28 cellular contexts compared by ENCODE assay signal in the genomic region with DNA sequence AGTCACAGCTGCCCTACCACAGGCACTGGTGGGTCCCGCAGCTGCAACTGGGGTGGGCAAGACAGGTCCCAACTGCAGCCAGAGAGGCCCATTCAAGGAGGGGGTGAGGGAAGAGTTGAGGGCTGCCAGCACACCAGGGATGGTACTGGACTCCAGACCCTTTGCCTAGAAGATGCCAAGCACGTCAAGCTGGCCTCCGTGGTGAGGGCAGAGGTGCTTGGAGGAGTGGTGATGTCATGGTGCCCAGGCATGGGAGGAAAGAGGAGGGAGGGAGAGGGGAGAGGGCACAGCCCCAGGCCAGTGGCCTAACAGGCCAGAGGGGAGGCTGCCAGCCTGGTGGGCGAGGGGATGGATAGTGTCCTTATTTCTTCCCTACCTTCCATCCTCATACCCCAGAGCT. TPM values are rescaled to one million over a fixed set of nuclear protein-coding genes. Genes with fewer than 3 reads are reported as not detected.
DNase-seq lines count a peak whose midpoint lies in the region; ATAC-seq, FAIRE-seq and TF ChIP-seq lines count a peak whose summit lies in the region.
"Had no signal": no experiment of that assay in that cellular context is flagged by ENCODE, and none has a peak within 500 bp of the region (broad histone marks: within the 10 kb centered on the region; RNA-seq: fewer than 3 reads in every experiment).

No MANE protein-coding gene starts in this region.

- H2BK15ac ChIP-seq in H1 (ENCODE audit: low read length) (peak overlapping the region; percentile 40; the same call in 1 of the 2 replicates), neuronal stem cell (ENCODE audit: low read length) (peak overlapping the region; percentile 88)

- H3K14ac ChIP-seq in H1 (ENCODE audit: insufficient read length) (no peak overlapping the region), neuronal stem cell (ENCODE audit: low read length) (no peak overlapping the region)

- no peaks in the 10 kb centered on the region for H3K36me3 ChIP-seq in CD8-positive, alpha-beta memory T cell (ENCODE audit: insufficient read depth, low read length)
- H3K36me3 ChIP-seq in H1 (ENCODE audit: control insufficient read depth in 2 of 4, insufficient read depth in 4 of 4, low read length in 3 of 4) (no peaks in the 10 kb centered on the region), neuronal stem cell (replicated peaks in 1 of 2; ENCODE audit: control insufficient read depth in 2 of 2, insufficient read depth in 2 of 2, low read length in 2 of 2) (no peaks in the 10 kb centered on the region), uterus (no peaks in the 10 kb centered on the region)

- H4K8ac ChIP-seq in H1 (ENCODE audit: extremely low read depth, insufficient read depth, low read length) (no peak overlapping the region), neuronal stem cell (ENCODE audit: low read depth, low read length) (no peak overlapping the region)

- H3K4me1 ChIP-seq in CD8-positive, alpha-beta memory T cell (ENCODE audit: insufficient read depth, low read length): peaks cover 5% of the 10 kb centered on the region
- peaks cover 4 to 39% (median 33%) of the 10 kb centered on the region in 4 experiments for H3K4me1 ChIP-seq in H1 (replicated peaks in 1 of 4; ENCODE audit: control insufficient read depth in 3 of 4, insufficient read depth in 4 of 4, low read length in 3 of 4)
- peaks cover 16 to 25% of the 10 kb centered on the region in 2 donors for H3K4me1 ChIP-seq in neuronal stem cell (ENCODE audit: control insufficient read depth in 2 of 2, insufficient read depth in 1 of 2, low read depth in 1 of 2, low read length in 2 of 2)
- H3K4me1 ChIP-seq in uterus: peaks cover 0 to 7% of the 10 kb centered on the region in 2 donors

- no peak overlapping the region for H3K23ac ChIP-seq in H1 (ENCODE audit: insufficient read length)
- H3K23ac ChIP-seq in neuronal stem cell (ENCODE audit: low read depth, low read length, poor library complexity): peak overlapping the region; percentile 45

- H4K20me1 ChIP-seq in H1 (replicated peaks in 1 of 2; ENCODE audit: control insufficient read depth in 1 of 2, insufficient read depth in 2 of 2, low read length in 2 of 2): peaks cover 0 to 23% of the 10 kb centered on the region in 2 experiments

- intact Hi-C loops in uterus (cut with DNase I; ENCODE audit: low total_unique reads): no loop called here

- H2AK5ac ChIP-seq in H1 (ENCODE audit: low read depth, low read length) (peak overlapping the region; percentile 43; the same call in 1 of the 2 replicates), neuronal stem cell (ENCODE audit: low read depth, low read length) (peak overlapping the region; percentile 72)

- H2BK120ac ChIP-seq in H1 (replicated peaks; ENCODE audit: low read depth, low read length): no peak overlapping the region
- no peak overlapping the region for H2BK120ac ChIP-seq in neuronal stem cell (ENCODE audit: low read depth, low read length)

- no peaks in the 10 kb centered on the region for H3K79me2 ChIP-seq in H1 (ENCODE audit: control insufficient read depth in 1 of 2, insufficient read depth in 2 of 2, low read length in 2 of 2)

- peak overlapping the region; percentile 37; the same call in 1 of the 2 replicates for H2BK5ac ChIP-seq in H1 (ENCODE audit: low read depth, low read length)
- H2BK5ac ChIP-seq in neuronal stem cell (ENCODE audit: low read length): no peak overlapping the region

- no peak overlapping the region for H3K56ac ChIP-seq in H1 (replicated peaks; ENCODE audit: insufficient read length, low read depth, low read length)

- H4K91ac ChIP-seq in H1 (replicated peaks; ENCODE audit: insufficient read length, low read length) (no peak overlapping the region), neuronal stem cell (ENCODE audit: low read depth, low read length, poor library complexity) (no peak overlapping the region)

- no peak for TF ChIP-seq RAD21 in H1 (IDR thresholded peaks at IDR 0.05 in 1 of 2, conservative IDR thresholded peaks at IDR 0.05 in 1 of 2; ENCODE audit: low read depth in 2 of 2, low read length in 2 of 2)

- DNase-seq in CD8-positive, alpha-beta memory T cell: no peak
- DNase-seq in T-helper 17 cell (no peak), H1 (ENCODE audit: low read depth in 1 of 2, low spot score in 2 of 2) (no peak), neuronal stem cell (ENCODE audit: low spot score) (no peak), HEK293T (ENCODE audit: extremely low spot score) (no peak), uterus (no peak)
- DNase-seq: activated gamma-delta T cell; activated T-cell treated with anti-CD3 and anti-CD28 coated beads, Interleukin-2, amount 50 U/mL, for 24 hours; CD4-positive, CD25-positive, alpha-beta regulatory T cell; central memory CD4-positive, alpha-beta T cell; EL; NCI-H1048; NCI-H1694; NCI-H2171; SHP77 treated with DMSO at 0.1 percent for 48 hours; stimulated activated CD4-positive, alpha-beta T cell treated with anti-CD3 and anti-CD28 coated beads, Interleukin-15, amount 100 ng/mL, for 24 hours had no signal

- POLR2A ChIA-PET in CD8-positive, alpha-beta memory T cell (lab: Charles Lee): no interaction called here
- POLR2A ChIA-PET in H1 (lab: Charles Lee; ENCODE audit: partially characterized antibody) (interaction anchor here (0.9 kb wide), 1 partner anchor 10 kb away, joined by 3 read pairs; no protein-coding TSS in a partner anchor), HEK293T (lab: Yijun Ruan, JAX) (interaction anchor here (1.0 kb wide), 1 partner anchor 17 kb away, joined by 3 read pairs; no protein-coding TSS in a partner anchor)

- H3K4ac ChIP-seq in H1 (replicated peaks; ENCODE audit: insufficient read length, low read depth, low read length) (no peak overlapping the region), neuronal stem cell (ENCODE audit: low read length) (no peak overlapping the region)

- peaks cover 7 to 21% (median 8%) of the 10 kb centered on the region in 3 donors for H3K4me1 Mint-ChIP-seq in CD8-positive, alpha-beta memory T cell
- peaks cover 15% of the 10 kb centered on the region for H3K4me1 Mint-ChIP-seq in T-helper 17 cell

- H3K27me3 ChIP-seq in CD8-positive, alpha-beta memory T cell (ENCODE audit: insufficient read depth, low read length, poor library complexity, severe bottlenecking): peaks cover 32% of the 10 kb centered on the region
- peaks cover 2 to 31% (median 25%) of the 10 kb centered on the region in 4 experiments for H3K27me3 ChIP-seq in H1 (replicated peaks in 1 of 4; ENCODE audit: control insufficient read depth in 3 of 4, extremely low read depth in 1 of 4, insufficient read depth in 3 of 4, low read length in 3 of 4)
- H3K27me3 ChIP-seq in neuronal stem cell (ENCODE audit: control insufficient read depth in 3 of 3, insufficient read depth in 3 of 3, low read depth in 1 of 3, low read length in 3 of 3): peaks cover 10 to 66% (median 30%) of the 10 kb centered on the region in 3 experiments
- peaks cover 0 to 11% of the 10 kb centered on the region in 2 donors for H3K27me3 ChIP-seq in uterus

- H3K9me3 ChIP-seq in CD8-positive, alpha-beta memory T cell (ENCODE audit: low read length): no peaks in the 10 kb centered on the region
- no peaks in the 10 kb centered on the region for H3K9me3 ChIP-seq in T-helper 17 cell (ENCODE audit: control insufficient read depth, low read length, poor library complexity, severe bottlenecking)
- no peaks in the 10 kb centered on the region for H3K9me3 ChIP-seq in H1 (ENCODE audit: insufficient read depth in 2 of 2, low read depth in 1 of 2, low read length in 1 of 2)
- peaks cover 0 to 2% of the 10 kb centered on the region in 2 donors for H3K9me3 ChIP-seq in neuronal stem cell (replicated peaks in 1 of 2; ENCODE audit: control insufficient read depth in 2 of 2, insufficient read depth in 1 of 2, low read depth in 1 of 2, low read length in 2 of 2)
- no peaks in the 10 kb centered on the region for H3K9me3 ChIP-seq in uterus
- H3K9me3 ChIP-seq: A549 had no signal

- no peak overlapping the region for H3K27ac ChIP-seq in CD8-positive, alpha-beta memory T cell (ENCODE audit: low read depth, low read length)
- H3K27ac ChIP-seq in H1 (ENCODE audit: low read depth, low read length): no peak overlapping the region
- no peak overlapping the region for H3K27ac ChIP-seq in neuronal stem cell (replicated peaks; ENCODE audit: low read length)
- no peak overlapping the region for H3K27ac ChIP-seq in uterus
- H3K27ac ChIP-seq: A549 had no signal

- H3K23me2 ChIP-seq in H1 (ENCODE audit: low read depth, low read length): peaks cover 10% of the 10 kb centered on the region

- H3K79me1 ChIP-seq in H1 (ENCODE audit: low read depth, low read length) (no peaks in the 10 kb centered on the region; the same call in 1 of the 2 replicates), neuronal stem cell (ENCODE audit: low read depth, low read length) (peaks cover 2% of the 10 kb centered on the region)

- ATAC-seq in T-helper 17 cell (no peak), SK-N-SH treated with all-trans-retinoic acid at 6 μM for 48 hours (no peak), HG02798 (IDR thresholded peaks at IDR 0.05; ENCODE audit: poor library complexity, unreplicated experiment) (no peak)
- ATAC-seq: stimulated activated memory B cell treated with anti-CD40 and anti-IgM and Interleukin-4, amounts not matched to agents 10 μg/mL and 1 μg/mL and 100 μg/mL, for 72 hours had no signal

- H3K4me3 Mint-ChIP-seq in CD8-positive, alpha-beta memory T cell: peak overlapping the region in 4 of 7 donors; percentile 24 to 85 (median 62)
- peak overlapping the region; percentile 62 for H3K4me3 Mint-ChIP-seq in T-helper 17 cell
- H3K4me3 Mint-ChIP-seq: dendritic cell treated with granulocyte-macrophage colony-stimulating factor and Interleukin-4, amounts not matched to agents 40 ng/mL and 50 ng/mL, for 4 days had no signal

- FAIRE-seq in H1 (lab: Jason Lieb, UNC): no peak
- FAIRE-seq: A549, frontal cortex, GM18507, GM19239, H54, RCC 7860 had no signal

- H3K9ac ChIP-seq in H1 (replicated peaks in 1 of 4; ENCODE audit: extremely low read depth in 1 of 4, low read depth in 3 of 4, low read length in 3 of 4) (no peak overlapping the region; a peak in 1 of 7 replicates), neuronal stem cell (ENCODE audit: low read depth, low read length, poor library complexity) (no peak overlapping the region)

- no peak overlapping the region for H2BK20ac ChIP-seq in H1 (ENCODE audit: low read length)

- H4K5ac ChIP-seq in H1 (ENCODE audit: insufficient read length, low read depth, low read length): no peak overlapping the region

- no peak overlapping the region for H3K18ac ChIP-seq in H1 (ENCODE audit: extremely low read depth, low read length)
- peak overlapping the region; percentile 35 for H3K18ac ChIP-seq in neuronal stem cell (ENCODE audit: low read length)

- H2AFZ ChIP-seq in H1 (ENCODE audit: low read length) (no peak overlapping the region), neuronal stem cell (ENCODE audit: low read length) (no peak overlapping the region)

- no peaks in the 10 kb centered on the region for H3K9me3 Mint-ChIP-seq in CD8-positive, alpha-beta memory T cell
- H3K9me3 Mint-ChIP-seq: activated CD4-positive, alpha-beta T cell treated with anti-CD3 and anti-CD28 coated beads, Interleukin-2, amount 10 ng/mL, durations not matched to agents 24 days and 14 days; activated T-cell treated with anti-CD3 and anti-CD28 coated beads, Interleukin-2, amount 50 U/mL, for 24 hours; dendritic cell treated with granulocyte-macrophage colony-stimulating factor and Interleukin-4, amounts not matched to agents 40 ng/mL and 50 ng/mL, for 4 days; mesothelial cell of epicardium; stimulated activated memory B cell treated with anti-CD40 and anti-IgM and Interleukin-4, amounts not matched to agents 10 μg/mL and 1 μg/mL and 100 μg/mL, for 72 hours had no signal

- H3K36me3 Mint-ChIP-seq in CD8-positive, alpha-beta memory T cell: no peaks in the 10 kb centered on the region
- H3K36me3 Mint-ChIP-seq in T-helper 17 cell (ENCODE audit: low read depth): peaks cover 2% of the 10 kb centered on the region
- H3K36me3 Mint-ChIP-seq: mesothelial cell of epicardium; stimulated activated memory B cell treated with anti-CD40 and anti-IgM and Interleukin-4, amounts not matched to agents 10 μg/mL and 1 μg/mL and 100 μg/mL, for 72 hours had no signal

- CTCF ChIA-PET in CD8-positive, alpha-beta memory T cell (lab: Charles Lee): no interaction called here
- CTCF ChIA-PET in H1 (lab: Charles Lee; ENCODE audit: partially characterized antibody) (interaction anchor here (0.9 to 8.7 kb wide), 19 partner anchors 9 to 149 kb away, joined by 3 to 146 read pairs (median 6); a partner anchor contains a TSS), HEK293T (lab: Yijun Ruan, JAX) (interaction anchor here (0.8 to 1.0 kb wide), 2 partner anchors 34 to 56 kb away, joined by 3 to 5 read pairs; no protein-coding TSS in a partner anchor)

- H2BK12ac ChIP-seq in H1 (ENCODE audit: low read depth, low read length) (peak overlapping the region; percentile 56; the same call in 1 of the 2 replicates), neuronal stem cell (ENCODE audit: low read length) (peak overlapping the region; percentile 76)

- no peak overlapping the region for H3K4me3 ChIP-seq in CD8-positive, alpha-beta memory T cell (ENCODE audit: low read length)
- H3K4me3 ChIP-seq in H1 (ENCODE audit: extremely low read depth in 1 of 4, insufficient read depth in 2 of 4, low read depth in 3 of 4, low read length in 4 of 4): no peak overlapping the region
- H3K4me3 ChIP-seq in neuronal stem cell (ENCODE audit: low read length in 2 of 2): peak overlapping the region in 1 of 2 donors; percentile 3
- no peak overlapping the region for H3K4me3 ChIP-seq in uterus
- H3K4me3 ChIP-seq: A549 had no signal

- H3K27ac Mint-ChIP-seq in CD8-positive, alpha-beta memory T cell: peak overlapping the region in 1 of 8 donors; percentile 87
- no peak overlapping the region for H3K27ac Mint-ChIP-seq in T-helper 17 cell
- H3K27ac Mint-ChIP-seq: activated T-cell treated with anti-CD3 and anti-CD28 coated beads, Interleukin-2, amount 50 U/mL, for 24 hours; dendritic cell treated with granulocyte-macrophage colony-stimulating factor and Interleukin-4, amounts not matched to agents 40 ng/mL and 50 ng/mL, for 4 days; mesothelial cell of epicardium; stimulated activated memory B cell treated with anti-CD40 and anti-IgM and Interleukin-4, amounts not matched to agents 10 μg/mL and 1 μg/mL and 100 μg/mL, for 72 hours had no signal

- 71% methylated on average over 4 of the region's 4 CpGs; no CpG with 5 or more reads in 1 of the 2 experiments for WGBS in H1 (ENCODE audit: extremely low coverage in 1 of 2, insufficient coverage in 1 of 2, insufficient read length in 1 of 2, insufficient replicate concordance in 2 of 2, low coverage in 1 of 2, low lambda C conversion rate in 2 of 2, missing lambda C conversion rate in 1 of 2), 2 experiments
- no CpG with 5 or more reads among the region's 4 CpGs for WGBS in neuronal stem cell (ENCODE audit: extremely low coverage in 2 of 2, insufficient read length in 2 of 2, insufficient replicate concordance in 1 of 2), 2 donors

- TF ChIP-seq POLR2A in H1 (IDR thresholded peaks at IDR 0.05; ENCODE audit: control extremely low read depth in 1 of 2, low read depth in 2 of 2, low read length in 2 of 2) (no peak), uterus (IDR thresholded peaks at IDR 0.05) (no peak)

- peaks cover 35 to 61% of the 10 kb centered on the region in 2 donors for H3K27me3 Mint-ChIP-seq in CD8-positive, alpha-beta memory T cell
- peaks cover 53% of the 10 kb centered on the region for H3K27me3 Mint-ChIP-seq in T-helper 17 cell

- TF ChIP-seq CTCF in H1 (IDR thresholded peaks at IDR 0.05; ENCODE audit: control extremely low read depth in 1 of 3, insufficient read depth in 1 of 3, low read depth in 1 of 3, low read length in 3 of 3) (no peak), uterus (IDR thresholded peaks at IDR 0.05) (no peak)

- H3K4me2 ChIP-seq in H1 (ENCODE audit: insufficient read depth in 1 of 2, low read depth in 2 of 2, low read length in 2 of 2): peak overlapping the region; percentile 75 to 96; a peak in 1 of 4 replicates
- H3K4me2 ChIP-seq in neuronal stem cell (ENCODE audit: insufficient read depth, low read length, poor library complexity, severe bottlenecking): no peak overlapping the region
- H3K4me2 ChIP-seq: A549 had no signal

- TF ChIP-seq EP300 in H1 (IDR thresholded peaks at IDR 0.05; ENCODE audit: borderline replicate concordance in 1 of 2, low read depth in 2 of 2, low read length in 2 of 2): no peak

RNA-seq across cellular contexts. Expression of a gene that starts 2.1 kb away (rescaled TPM):
- not detected for total RNA-seq in CD8-positive, alpha-beta memory T cell
- polyA plus RNA-seq in CD8-positive, alpha-beta memory T cell: not detected
- not detected for total RNA-seq in T-helper 17 cell
- 10.5 and 10.6 TPM in 2 replicates for total RNA-seq in H1 (2021; fragmentation: NEBNext Ultra II Directional; extraction: Animal tissue kit (Norgen Biotek cat#: 25700))
- polyA plus RNA-seq in H1 (2011; rRNA removed): 9.6 and 14.4 TPM in 2 replicates
- 9.2 TPM for polyA plus RNA-seq in H1 (2011; cell fraction: cytosol; rRNA removed)
- 23.5 TPM for polyA plus RNA-seq in H1 (2011; cell fraction: nucleus; rRNA removed)
- 9.2 to 16.6 TPM (median 13.7 TPM) in 4 replicates for polyA plus RNA-seq in H1 (2012, experiment 1 of 2)
- polyA plus RNA-seq in H1 (2012, experiment 2 of 2): 7.6 TPM
- polyA plus RNA-seq in H1 (2013, experiment 1 of 2): 10.6 TPM
- polyA plus RNA-seq in H1 (2013, experiment 2 of 2): 10.5 TPM
- 5.7 and 8.6 TPM in 2 replicates for polyA minus RNA-seq in H1 (2011; rRNA and poly(A)+ RNA removed)
- 8.2 TPM for polyA minus RNA-seq in H1 (2011; cell fraction: cytosol; rRNA and poly(A)+ RNA removed)
- polyA minus RNA-seq in H1 (2011; cell fraction: nucleus; rRNA and poly(A)+ RNA removed): 6.4 TPM
- 2.5 TPM for polyA plus RNA-seq in neuronal stem cell (2013, experiment 1 of 2)
- polyA plus RNA-seq in neuronal stem cell (2013, experiment 2 of 2): 2.3 TPM
- 1 to 10 TPM; 2.1 to 10.0 (median 5.9) TPM for total RNA-seq in uterus
- polyA plus RNA-seq: CD4-positive, CD25-positive, alpha-beta regulatory T cell had no signal
